In the genomic region with DNA sequence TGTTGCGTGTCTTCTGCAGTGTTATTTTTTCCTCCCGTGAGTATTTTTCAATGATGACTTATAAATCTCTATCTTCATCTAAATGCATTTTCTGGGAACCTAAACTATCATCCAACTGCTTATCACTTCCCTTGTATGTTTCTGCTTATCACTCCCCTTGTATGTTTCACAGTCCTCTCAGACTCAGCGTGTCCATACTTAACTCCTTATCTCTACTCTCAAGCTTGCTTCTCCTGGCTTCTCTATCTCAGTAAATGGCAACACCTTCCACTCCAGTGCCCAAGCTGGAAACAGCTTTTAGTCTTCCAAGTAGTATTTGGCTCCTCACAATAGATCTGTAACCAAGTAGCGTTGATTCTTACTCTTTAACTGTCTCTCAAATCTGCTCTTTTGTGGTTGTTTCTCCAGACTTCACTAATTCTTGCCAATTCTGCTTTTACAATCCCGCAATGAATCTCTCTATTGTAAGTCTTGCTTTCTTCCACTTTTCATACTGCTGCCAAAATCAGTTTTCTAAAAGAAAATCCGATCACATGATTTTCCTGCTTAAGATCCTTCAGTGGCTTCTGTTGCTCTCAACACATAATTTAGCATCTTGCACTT, we compare ENCODE assay signal across 27 cellular contexts. TPM values are rescaled to one million over a fixed set of nuclear protein-coding genes. Genes with fewer than 3 reads are reported as not detected.
"Had no signal": no experiment of that assay in that cellular context is flagged by ENCODE, and none has a peak within 500 bp of the region (broad histone marks: within the 10 kb centered on the region; RNA-seq: fewer than 3 reads in every experiment).

No MANE protein-coding gene starts in this region.

- H3K36me3 ChIP-seq: ovary, sigmoid colon had no signal

- H3K27ac Mint-ChIP-seq: activated CD4-positive, alpha-beta memory T cell treated with anti-CD3 and anti-CD28 coated beads, Interleukin-2, amount 10 ng/mL, durations not matched to agents 7 days and 5 days; activated CD8-positive, alpha-beta memory T cell treated with anti-CD3 and anti-CD28 coated beads, Interleukin-2, amount 10 ng/mL, durations not matched to agents 7 days and 5 days; activated naive CD8-positive, alpha-beta T cell treated with anti-CD3 and anti-CD28 coated beads for 36 hours; activated T-helper 17 cell treated with anti-CD3 and anti-CD28 coated beads, Interleukin-2, amount 50 U/mL, for 72 hours; effector memory CD8-positive, alpha-beta T cell; naive thymus-derived CD8-positive, alpha-beta T cell; stimulated activated effector memory CD8-positive, alpha-beta T cell treated with anti-CD3 and anti-CD28 coated beads, Interleukin-12 subunit alpha, Interleukin-12 subunit beta, amount 100 ng/mL, for 72 hours; type B pancreatic cell had no signal

- H3K36me3 Mint-ChIP-seq: activated CD8-positive, alpha-beta memory T cell treated with anti-CD3 and anti-CD28 coated beads, Interleukin-2, amount 10 ng/mL, durations not matched to agents 7 days and 5 days; activated naive CD8-positive, alpha-beta T cell treated with anti-CD3 and anti-CD28 coated beads for 36 hours; naive thymus-derived CD8-positive, alpha-beta T cell; stimulated activated effector memory CD8-positive, alpha-beta T cell treated with anti-CD3 and anti-CD28 coated beads, Interleukin-12 subunit alpha, Interleukin-12 subunit beta, amount 100 ng/mL, for 72 hours; type B pancreatic cell had no signal

- H3K27me3 ChIP-seq: body of pancreas, ovary, sigmoid colon, stomach had no signal

- H3K9me3 Mint-ChIP-seq: activated CD4-positive, alpha-beta memory T cell treated with anti-CD3 and anti-CD28 coated beads, Interleukin-2, amount 10 ng/mL, durations not matched to agents 7 days and 5 days; activated naive CD8-positive, alpha-beta T cell treated with anti-CD3 and anti-CD28 coated beads for 36 hours; activated T-helper 17 cell treated with anti-CD3 and anti-CD28 coated beads, Interleukin-2, amount 50 U/mL, for 72 hours; effector memory CD8-positive, alpha-beta T cell; naive thymus-derived CD8-positive, alpha-beta T cell; stimulated activated effector memory CD8-positive, alpha-beta T cell treated with anti-CD3 and anti-CD28 coated beads, Interleukin-12 subunit alpha, Interleukin-12 subunit beta, amount 100 ng/mL, for 72 hours; type B pancreatic cell had no signal

- H3K27ac ChIP-seq: body of pancreas, heart left ventricle, ovary, sigmoid colon, stomach had no signal

- ATAC-seq: activated CD8-positive, alpha-beta memory T cell treated with anti-CD3 and anti-CD28 coated beads, Interleukin-2, amount 10 ng/mL, durations not matched to agents 7 days and 5 days; activated T-helper 17 cell treated with anti-CD3 and anti-CD28 coated beads, Interleukin-2, amount 50 U/mL, for 72 hours; body of pancreas; effector memory CD8-positive, alpha-beta T cell; heart left ventricle; naive thymus-derived CD8-positive, alpha-beta T cell; stimulated activated effector memory CD8-positive, alpha-beta T cell treated with anti-CD3 and anti-CD28 coated beads, Interleukin-12 subunit alpha, Interleukin-12 subunit beta, amount 100 ng/mL, for 72 hours had no signal

- H3K4me1 ChIP-seq: body of pancreas, heart left ventricle, sigmoid colon, stomach had no signal

- DNase-seq: activated CD4-positive, alpha-beta memory T cell treated with anti-CD3 and anti-CD28 coated beads, Interleukin-2, amount 10 ng/mL, durations not matched to agents 7 days and 5 days; activated CD4-positive, alpha-beta T cell treated with anti-CD3 and anti-CD28 coated beads for 48 hours; activated CD4-positive, CD25-positive, alpha-beta regulatory T cell; activated CD8-positive, alpha-beta memory T cell treated with anti-CD3 and anti-CD28 coated beads, Interleukin-2, amount 10 ng/mL, durations not matched to agents 7 days and 5 days; activated naive CD4-positive, alpha-beta T cell; activated naive CD8-positive, alpha-beta T cell treated with anti-CD3 and anti-CD28 coated beads for 36 hours; activated T-cell treated with anti-CD3 and anti-CD28 coated beads, Interleukin-2, amount 50 U/mL, for 1 hour; amniotic stem cell; body of pancreas; caudate nucleus; effector memory CD8-positive, alpha-beta T cell; foreskin fibroblast; heart left ventricle; mesenchymal stem cell; naive thymus-derived CD8-positive, alpha-beta T cell; ovary; sigmoid colon; stimulated activated CD4-positive, alpha-beta T cell treated with anti-CD3 and anti-CD28 coated beads, Interleukin-4, amount 100 ng/mL, for 24 hours; stomach; T-helper 2 cell had no signal

- H3K4me1 Mint-ChIP-seq: activated CD4-positive, alpha-beta memory T cell treated with anti-CD3 and anti-CD28 coated beads, Interleukin-2, amount 10 ng/mL, durations not matched to agents 7 days and 5 days; activated CD8-positive, alpha-beta memory T cell treated with anti-CD3 and anti-CD28 coated beads, Interleukin-2, amount 10 ng/mL, durations not matched to agents 7 days and 5 days; activated naive CD8-positive, alpha-beta T cell treated with anti-CD3 and anti-CD28 coated beads for 36 hours; activated T-helper 17 cell treated with anti-CD3 and anti-CD28 coated beads, Interleukin-2, amount 50 U/mL, for 72 hours; naive thymus-derived CD8-positive, alpha-beta T cell; stimulated activated effector memory CD8-positive, alpha-beta T cell treated with anti-CD3 and anti-CD28 coated beads, Interleukin-12 subunit alpha, Interleukin-12 subunit beta, amount 100 ng/mL, for 72 hours had no signal

- H3K27me3 Mint-ChIP-seq: activated CD4-positive, alpha-beta memory T cell treated with anti-CD3 and anti-CD28 coated beads, Interleukin-2, amount 10 ng/mL, durations not matched to agents 7 days and 5 days; activated CD8-positive, alpha-beta memory T cell treated with anti-CD3 and anti-CD28 coated beads, Interleukin-2, amount 10 ng/mL, durations not matched to agents 7 days and 5 days; activated naive CD8-positive, alpha-beta T cell treated with anti-CD3 and anti-CD28 coated beads for 36 hours; activated T-helper 17 cell treated with anti-CD3 and anti-CD28 coated beads, Interleukin-2, amount 50 U/mL, for 72 hours; effector memory CD8-positive, alpha-beta T cell; naive thymus-derived CD8-positive, alpha-beta T cell had no signal

- H3K4me3 ChIP-seq: body of pancreas, heart left ventricle, ovary, sigmoid colon, stomach had no signal

- H3K4me3 Mint-ChIP-seq: activated CD4-positive, alpha-beta memory T cell treated with anti-CD3 and anti-CD28 coated beads, Interleukin-2, amount 10 ng/mL, durations not matched to agents 7 days and 5 days; activated CD8-positive, alpha-beta memory T cell treated with anti-CD3 and anti-CD28 coated beads, Interleukin-2, amount 10 ng/mL, durations not matched to agents 7 days and 5 days; activated naive CD8-positive, alpha-beta T cell treated with anti-CD3 and anti-CD28 coated beads for 36 hours; activated T-helper 17 cell treated with anti-CD3 and anti-CD28 coated beads, Interleukin-2, amount 50 U/mL, for 72 hours; effector memory CD8-positive, alpha-beta T cell; naive thymus-derived CD8-positive, alpha-beta T cell; stimulated activated effector memory CD8-positive, alpha-beta T cell treated with anti-CD3 and anti-CD28 coated beads, Interleukin-12 subunit alpha, Interleukin-12 subunit beta, amount 100 ng/mL, for 72 hours; type B pancreatic cell had no signal

RNA-seq across cellular contexts. Expression of a gene that starts 33.8 kb away (rescaled TPM):
- total RNA-seq: activated CD4-positive, alpha-beta memory T cell treated with anti-CD3 and anti-CD28 coated beads, Interleukin-2, amount 10 ng/mL, durations not matched to agents 7 days and 5 days; activated CD8-positive, alpha-beta memory T cell treated with anti-CD3 and anti-CD28 coated beads, Interleukin-2, amount 10 ng/mL, durations not matched to agents 7 days and 5 days; activated naive CD8-positive, alpha-beta T cell treated with anti-CD3 and anti-CD28 coated beads for 36 hours; activated T-helper 17 cell treated with anti-CD3 and anti-CD28 coated beads, Interleukin-2, amount 50 U/mL, for 72 hours; body of pancreas; dermis microvascular lymphatic vessel endothelial cell; heart left ventricle; liver; naive thymus-derived CD8-positive, alpha-beta T cell; ovary; pulmonary artery endothelial cell; sigmoid colon; stomach; temporal lobe had no signal
- polyA plus RNA-seq: heart left ventricle; liver; naive thymus-derived CD8-positive, alpha-beta T cell; ovary; sigmoid colon; stomach had no signal
